ENCODE assay signal across 29 cellular contexts in genomic region chr10:129520440-129521080, GRCh38.
"Had no signal": no experiment of that assay in that cellular context is flagged by ENCODE, and none has a peak within 500 bp of the region (broad histone marks: within the 10 kb centered on the region; RNA-seq: fewer than 3 reads in every experiment).

No MANE protein-coding gene starts in this region.

- H3K4me3 Mint-ChIP-seq: activated CD4-positive, alpha-beta T cell treated with anti-CD3 and anti-CD28 coated beads, Interleukin-2, amount 10 ng/mL, durations not matched to agents 24 days and 14 days; activated CD8-positive, alpha-beta memory T cell treated with anti-CD3 and anti-CD28 coated beads, Interleukin-2, amount 10 ng/mL, durations not matched to agents 7 days and 5 days; activated naive CD8-positive, alpha-beta T cell treated with anti-CD3 and anti-CD28 coated beads, Interleukin-2, amount 50 U/mL, for 24 hours; activated T-cell treated with anti-CD3 and anti-CD28 coated beads, Interleukin-2, amount 50 U/mL, for 24 hours; activated T-helper 1 cell treated with anti-CD3 and anti-CD28 coated beads, Interleukin-12 subunit alpha, Interleukin-12 subunit beta, Interleukin-2, Interleukin-4 antibody, amounts not matched to agents 30 ng/mL and 10 ng/mL and 1 ng/mL, durations not matched to agents 14 hours and 24 hours and 36 hours; T-helper 1 cell treated with Interleukin-12 subunit alpha and Interleukin-12 subunit beta and Interleukin-4 antibody, amounts not matched to agents 30 μg/mL and 1 μg/mL, for 36 hours had no signal

- H3K36me3 Mint-ChIP-seq: activated CD8-positive, alpha-beta memory T cell treated with anti-CD3 and anti-CD28 coated beads, Interleukin-2, amount 10 ng/mL, durations not matched to agents 7 days and 5 days had no signal

- H3K36me3 ChIP-seq: ascending aorta, SJSA1 had no signal

- H3K27ac ChIP-seq: ascending aorta, body of pancreas, SJSA1 had no signal

- H3K27me3 Mint-ChIP-seq: activated CD4-positive, alpha-beta T cell treated with anti-CD3 and anti-CD28 coated beads, Interleukin-2, amount 10 ng/mL, durations not matched to agents 24 days and 14 days; activated CD8-positive, alpha-beta memory T cell treated with anti-CD3 and anti-CD28 coated beads, Interleukin-2, amount 10 ng/mL, durations not matched to agents 7 days and 5 days; activated naive CD8-positive, alpha-beta T cell treated with anti-CD3 and anti-CD28 coated beads, Interleukin-2, amount 50 U/mL, for 24 hours; activated T-cell treated with anti-CD3 and anti-CD28 coated beads, Interleukin-2, amount 50 U/mL, for 24 hours had no signal

- H3K9me3 ChIP-seq: ascending aorta, body of pancreas had no signal

- H3K4me1 ChIP-seq: ascending aorta, body of pancreas, SJSA1 had no signal

- H3K9me3 Mint-ChIP-seq: activated CD4-positive, alpha-beta T cell treated with anti-CD3 and anti-CD28 coated beads, Interleukin-2, amount 10 ng/mL, durations not matched to agents 24 days and 14 days; activated naive CD4-positive, alpha-beta T cell treated with anti-CD3 and anti-CD28 coated beads, Interleukin-2, amount 50 U/mL, for 72 hours; activated naive CD8-positive, alpha-beta T cell treated with anti-CD3 and anti-CD28 coated beads, Interleukin-2, amount 50 U/mL, for 24 hours; activated T-cell treated with anti-CD3 and anti-CD28 coated beads, Interleukin-2, amount 50 U/mL, for 24 hours; T-helper 1 cell treated with Interleukin-12 subunit alpha and Interleukin-12 subunit beta and Interleukin-4 antibody, amounts not matched to agents 30 μg/mL and 1 μg/mL, for 36 hours had no signal

- H3K27ac Mint-ChIP-seq: activated CD4-positive, alpha-beta T cell treated with anti-CD3 and anti-CD28 coated beads, Interleukin-2, amount 10 ng/mL, durations not matched to agents 24 days and 14 days; activated CD8-positive, alpha-beta memory T cell treated with anti-CD3 and anti-CD28 coated beads, Interleukin-2, amount 10 ng/mL, durations not matched to agents 7 days and 5 days; activated naive CD8-positive, alpha-beta T cell treated with anti-CD3 and anti-CD28 coated beads, Interleukin-2, amount 50 U/mL, for 24 hours; activated T-cell treated with anti-CD3 and anti-CD28 coated beads, Interleukin-2, amount 50 U/mL, for 24 hours; activated T-helper 1 cell treated with anti-CD3 and anti-CD28 coated beads, Interleukin-12 subunit alpha, Interleukin-12 subunit beta, Interleukin-2, Interleukin-4 antibody, amounts not matched to agents 30 ng/mL and 10 ng/mL and 1 ng/mL, durations not matched to agents 14 hours and 24 hours and 36 hours; T-helper 1 cell treated with Interleukin-12 subunit alpha and Interleukin-12 subunit beta and Interleukin-4 antibody, amounts not matched to agents 30 μg/mL and 1 μg/mL, for 36 hours had no signal

- H3K4me1 Mint-ChIP-seq: activated CD4-positive, alpha-beta T cell treated with anti-CD3 and anti-CD28 coated beads, Interleukin-2, amount 10 ng/mL, durations not matched to agents 24 days and 14 days; activated naive CD8-positive, alpha-beta T cell treated with anti-CD3 and anti-CD28 coated beads, Interleukin-2, amount 50 U/mL, for 24 hours had no signal

- H3K27me3 ChIP-seq: ascending aorta, body of pancreas, SJSA1 had no signal

- DNase-seq: activated CD4-positive, alpha-beta T cell treated with anti-CD3 and anti-CD28 coated beads for 1 hour; activated CD4-positive, alpha-beta T cell treated with anti-CD3 and anti-CD28 coated beads, Interleukin-2, amount 10 ng/mL, durations not matched to agents 24 days and 14 days; activated CD4-positive, alpha-beta T cell treated with anti-CD3 and anti-CD28 coated beads, Interleukin-2, amount 50 U/mL, for 48 hours; activated CD8-positive, alpha-beta memory T cell treated with anti-CD3 and anti-CD28 coated beads, Interleukin-2, amount 10 ng/mL, durations not matched to agents 7 days and 5 days; activated effector memory CD4-positive, alpha-beta T cell treated with anti-CD3 and anti-CD28 coated beads, Interleukin-2, amount 50 U/mL, for 16 hours; activated naive CD4-positive, alpha-beta T cell treated with Interleukin-2 at 50 U/mL for 16 hours; activated naive CD8-positive, alpha-beta T cell treated with anti-CD3 and anti-CD28 coated beads, Interleukin-2, amount 50 U/mL, for 24 hours; activated T-cell treated with anti-CD3 and anti-CD28 coated beads, Interleukin-2, amount 50 U/mL, for 24 hours; amniotic stem cell; body of pancreas; central memory CD4-positive, alpha-beta T cell; Kasumi-1; KBM-7; NCI-H1105 treated with DMSO at 0.1 percent for 48 hours; NCI-H1694; NCI-H2029; NCI-H2107; NCI-H2171 treated with DMSO at 0.1 percent for 48 hours; NCI-H226; NCI-H524; PC-3; SHP77; SW 1271 had no signal

- H3K4me3 ChIP-seq: ascending aorta, body of pancreas, SJSA1 had no signal

- ATAC-seq: activated CD8-positive, alpha-beta memory T cell treated with anti-CD3 and anti-CD28 coated beads, Interleukin-2, amount 10 ng/mL, durations not matched to agents 7 days and 5 days; activated naive CD4-positive, alpha-beta T cell treated with anti-CD3 and anti-CD28 coated beads, Interleukin-2, amount 50 U/mL, for 72 hours; activated naive CD8-positive, alpha-beta T cell treated with anti-CD3 and anti-CD28 coated beads, Interleukin-2, amount 50 U/mL, for 24 hours; body of pancreas; PC-3; SK-N-SH treated with all-trans-retinoic acid at 6 μM for 48 hours had no signal
